ENCODE assay signal across 20 cellular contexts in genomic region chrX:133402830-133403625, GRCh38. TPM values are rescaled to one million over a fixed set of nuclear protein-coding genes. Genes with fewer than 3 reads are reported as not detected.
A peak's percentile ranks its signal among the peaks of the same experiment; 100 is the strongest.
DNase-seq lines count a peak whose midpoint lies in the region; ATAC-seq and TF ChIP-seq lines count a peak whose summit lies in the region.
"Had no signal": no experiment of that assay in that cellular context is flagged by ENCODE, and none has a peak within 500 bp of the region (broad histone marks: within the 10 kb centered on the region; RNA-seq: fewer than 3 reads in every experiment).

No MANE protein-coding gene starts in this region.

- H4K20me1 ChIP-seq in GM23338 (replicated peaks; ENCODE audit: insufficient read depth) (peaks cover 28% of the 10 kb centered on the region), KMS-11 (ENCODE audit: insufficient read depth) (no peaks in the 10 kb centered on the region), smooth muscle cell (ENCODE audit: low read depth) (peaks cover 24% of the 10 kb centered on the region)

- TF ChIP-seq CTCF in GM23338 (conservative IDR thresholded peaks at IDR 0.05; ENCODE audit: low read depth in 2 of 2) (no peak), KMS-11 (conservative IDR thresholded peaks at IDR 0.05; ENCODE audit: low read depth, low read length) (no peak), endodermal cell (conservative IDR thresholded peaks at IDR 0.05) (no peak), smooth muscle cell (IDR thresholded peaks at IDR 0.05; ENCODE audit: borderline replicate concordance, insufficient read depth, poor library complexity, severe bottlenecking) (no peak)

- H3K36me3 ChIP-seq in GM23338 (ENCODE audit: insufficient read depth) (peaks cover 11% of the 10 kb centered on the region; the same call in 1 of the 2 replicates), KMS-11 (ENCODE audit: insufficient read depth) (no peaks in the 10 kb centered on the region), endodermal cell (ENCODE audit: control insufficient read depth, insufficient read depth, low read length) (peaks cover 46% of the 10 kb centered on the region), smooth muscle cell (ENCODE audit: low read depth) (no peaks in the 10 kb centered on the region)

- H3K9me2 ChIP-seq in GM23338 (ENCODE audit: insufficient read depth) = no peaks in the 10 kb centered on the region

- H3F3A ChIP-seq in GM23338 (replicated peaks; ENCODE audit: low read depth) (no peaks in the 10 kb centered on the region), smooth muscle cell (ENCODE audit: low read depth) (no peaks in the 10 kb centered on the region)

- H3K79me2 ChIP-seq in GM23338 (replicated peaks; ENCODE audit: insufficient read depth) = peaks cover 100% of the 10 kb centered on the region
- no peaks in the 10 kb centered on the region for H3K79me2 ChIP-seq in KMS-11 (ENCODE audit: insufficient read depth, low read depth)
- H3K79me2 ChIP-seq in smooth muscle cell (ENCODE audit: low read depth) = peaks cover 7% of the 10 kb centered on the region

- H3K9me3 Mint-ChIP-seq in GM23338 (no peaks in the 10 kb centered on the region; the same call in 2 of the 3 replicates), endodermal cell (peaks cover 2% of the 10 kb centered on the region)
- no peaks in the 10 kb centered on the region for H3K9me3 Mint-ChIP-seq in activated CD4-positive, alpha-beta T cell treated with anti-CD3 and anti-CD28 coated beads for 36 hours (ENCODE audit: low read depth)

- H3K27me3 Mint-ChIP-seq in GM23338 (ENCODE audit: insufficient read depth, low read depth, poor library complexity) (peaks cover 3% of the 10 kb centered on the region), endodermal cell (ENCODE audit: insufficient read depth) (no peaks in the 10 kb centered on the region)
- H3K27me3 Mint-ChIP-seq in activated CD4-positive, alpha-beta T cell treated with anti-CD3 and anti-CD28 coated beads for 36 hours = peaks cover 2% of the 10 kb centered on the region

- no peaks in the 10 kb centered on the region for H3K9me3 ChIP-seq in endodermal cell (ENCODE audit: control insufficient read depth, low read length)
- no peaks in the 10 kb centered on the region for H3K9me3 ChIP-seq in smooth muscle cell (replicated peaks; ENCODE audit: low read depth)

- no peak overlapping the region for H3K4me3 ChIP-seq in GM23338
- H3K4me3 ChIP-seq in KMS-11 (IDR thresholded peaks at IDR 0.05; ENCODE audit: insufficient read depth, low read depth, low read length) = no peak overlapping the region
- no peak overlapping the region for H3K4me3 ChIP-seq in endodermal cell (ENCODE audit: low read length)
- no peak overlapping the region for H3K4me3 ChIP-seq in smooth muscle cell
- H3K4me3 ChIP-seq: K562, PC-9 had no signal

- H3K4me1 Mint-ChIP-seq in GM23338 = peaks cover 25% of the 10 kb centered on the region
- H3K4me1 Mint-ChIP-seq in endodermal cell = peaks cover 58% of the 10 kb centered on the region
- peaks cover 6% of the 10 kb centered on the region for H3K4me1 Mint-ChIP-seq in activated CD4-positive, alpha-beta T cell treated with anti-CD3 and anti-CD28 coated beads for 36 hours

- ATAC-seq in GM23338 (no peak), HG03025 (IDR thresholded peaks at IDR 0.05; ENCODE audit: low FRiP score, unreplicated experiment) (no peak)
- ATAC-seq in activated CD4-positive, alpha-beta T cell treated with anti-CD3 and anti-CD28 coated beads for 36 hours = no peak
- ATAC-seq: K562 had no signal

- no peaks in the 10 kb centered on the region for H3K27me3 ChIP-seq in GM23338 (ENCODE audit: insufficient read depth)
- H3K27me3 ChIP-seq in KMS-11 (ENCODE audit: insufficient read depth, low read depth) = no peaks in the 10 kb centered on the region
- no peaks in the 10 kb centered on the region for H3K27me3 ChIP-seq in endodermal cell (ENCODE audit: control insufficient read depth, insufficient read depth, low read length, poor library complexity, severe bottlenecking)
- H3K27me3 ChIP-seq in smooth muscle cell (ENCODE audit: low read depth) = no peaks in the 10 kb centered on the region

- intact Hi-C loops in activated CD4-positive, alpha-beta T cell treated with anti-CD3 and anti-CD28 coated beads for 36 hours (cut with DNase I, micrococcal nuclease) = no loop called here

- peaks cover 75% of the 10 kb centered on the region for H3K36me3 Mint-ChIP-seq in GM23338 (ENCODE audit: low read depth)
- H3K36me3 Mint-ChIP-seq in endodermal cell (ENCODE audit: low read depth) = peaks cover 83% of the 10 kb centered on the region
- H3K36me3 Mint-ChIP-seq in activated CD4-positive, alpha-beta T cell treated with anti-CD3 and anti-CD28 coated beads for 36 hours (ENCODE audit: low read depth) = no peaks in the 10 kb centered on the region

- H3K27ac Mint-ChIP-seq in GM23338 = no peak overlapping the region
- peak overlapping the region; percentile 62 for H3K27ac Mint-ChIP-seq in endodermal cell
- no peak overlapping the region for H3K27ac Mint-ChIP-seq in activated CD4-positive, alpha-beta T cell treated with anti-CD3 and anti-CD28 coated beads for 36 hours

- H3K4me1 ChIP-seq in GM23338 (ENCODE audit: insufficient read depth) = peaks cover 7% of the 10 kb centered on the region
- H3K4me1 ChIP-seq in KMS-11 (ENCODE audit: low read depth, poor library complexity, severe bottlenecking) = peaks cover 15% of the 10 kb centered on the region
- H3K4me1 ChIP-seq in endodermal cell (ENCODE audit: control insufficient read depth, insufficient read depth, low read length) = no peaks in the 10 kb centered on the region
- H3K4me1 ChIP-seq in smooth muscle cell (ENCODE audit: low read depth) = no peaks in the 10 kb centered on the region

- CTCF ChIA-PET in activated CD4-positive, alpha-beta T cell treated with anti-CD3 and anti-CD28 coated beads for 36 hours (lab: Charles Lee) = no interaction called here

- no peak overlapping the region; the same call in 1 of the 2 replicates for H3K9ac ChIP-seq in KMS-11
- H3K9ac ChIP-seq in endodermal cell (ENCODE audit: extremely low read depth, low read length, poor library complexity, severe bottlenecking) = no peak overlapping the region
- no peak overlapping the region for H3K9ac ChIP-seq in smooth muscle cell (ENCODE audit: low read depth)

- WGBS in endodermal cell (ENCODE audit: insufficient coverage in 1 of 2, insufficient read length in 1 of 2), 2 experiments = 89 to 97% methylated on average over 1 to 5 of the region's 10 CpGs
- 72% methylated on average over 10 of the region's 10 CpGs for WGBS in smooth muscle cell (ENCODE audit: low lambda C conversion rate)

- peak overlapping the region; percentile 55; the same call in 1 of the 2 replicates for H3K27ac ChIP-seq in GM23338 (ENCODE audit: low read depth)
- H3K27ac ChIP-seq in KMS-11 = peak overlapping the region; percentile 47; the same call in 1 of the 2 replicates
- H3K27ac ChIP-seq in endodermal cell (ENCODE audit: low read depth, low read length) = no peak overlapping the region
- peak overlapping the region; percentile 44 for H3K27ac ChIP-seq in smooth muscle cell (ENCODE audit: low read depth)
- H3K27ac ChIP-seq: PC-9, RWPE1 had no signal

- H2AFZ ChIP-seq in GM23338 = no peak overlapping the region
- no peak overlapping the region for H2AFZ ChIP-seq in KMS-11 (ENCODE audit: low read depth)
- H2AFZ ChIP-seq in smooth muscle cell (ENCODE audit: low read depth) = no peak overlapping the region
- H2AFZ ChIP-seq: PC-9 had no signal

- H3K4me3 Mint-ChIP-seq in GM23338 (no peak overlapping the region), endodermal cell (peak overlapping the region; percentile 3)
- H3K4me3 Mint-ChIP-seq in activated CD4-positive, alpha-beta T cell treated with anti-CD3 and anti-CD28 coated beads for 36 hours = no peak overlapping the region

- POLR2A ChIA-PET in activated CD4-positive, alpha-beta T cell treated with anti-CD3 and anti-CD28 coated beads for 36 hours (lab: Charles Lee) = no interaction called here

- H3K4me2 ChIP-seq in GM23338 = no peak overlapping the region
- H3K4me2 ChIP-seq in KMS-11 = no peak overlapping the region
- no peak overlapping the region for H3K4me2 ChIP-seq in smooth muscle cell
- H3K4me2 ChIP-seq: PC-9 had no signal

- DNase-seq in GM23338 (ENCODE audit: low spot score) (no peak), endodermal cell (no peak), smooth muscle cell (lab: John Stamatoyannopoulos, UW; ENCODE audit: unreplicated experiment) (no peak), H4 (ENCODE audit: low spot score) (no peak)
- no peak for DNase-seq in activated CD4-positive, alpha-beta T cell treated with anti-CD3 and anti-CD28 coated beads for 36 hours
- DNase-seq: ACHN, C1 segment of cervical spinal cord, DMS79 treated with DMSO at 0.1 percent for 48 hours, NCI-H1105 treated with DMSO at 0.1 percent for 48 hours, NCI-H1694, NCI-H2081 treated with DMSO at 0.1 percent for 48 hours, NCI-H2227 treated with DMSO at 0.1 percent for 48 hours, NCI-H510A treated with DMSO at 0.1 percent for 48 hours, NCI-H82, PC-9, SIG-M5 had no signal

TF ChIP-seq in GM23338, 12 proteins besides CTCF, POLR2A, EP300 and RAD21:
- no peak for TF ChIP-seq ETS1 (IDR thresholded peaks at IDR 0.05)

RNA-seq across cellular contexts. Expression of gene GPC4, which starts 12.3 kb away (rescaled TPM):
- 183 and 184 TPM in 2 replicates for total RNA-seq in GM23338 (2014; rRNA removed; shearing (Covaris generic))
- 124 and 125 TPM in 2 replicates for polyA plus RNA-seq in GM23338 (2016; fragmentation: Nextera tagmentation; extraction: Ambion mirVana)
- total RNA-seq in endodermal cell = 100 to 1,000 TPM; 281 to 829 TPM
- polyA plus RNA-seq in endodermal cell (2013, experiment 1 of 2) = 119 TPM
- polyA plus RNA-seq in endodermal cell (2013, experiment 2 of 2) = 101 TPM
- 32.7 and 36.4 TPM in 2 replicates for total RNA-seq in smooth muscle cell
- polyA plus RNA-seq in smooth muscle cell = 33.4 and 36.7 TPM in 2 replicates
- not detected for total RNA-seq in activated CD4-positive, alpha-beta T cell treated with anti-CD3 and anti-CD28 coated beads for 36 hours
- total RNA-seq in H4 (2014; rRNA removed; shearing (Covaris generic)) = 2.4 and 2.7 TPM in 2 replicates
- polyA plus RNA-seq: K562 had no signal
